Comparison of ENCODE assay signal across 19 cellular contexts in the genomic region with DNA sequence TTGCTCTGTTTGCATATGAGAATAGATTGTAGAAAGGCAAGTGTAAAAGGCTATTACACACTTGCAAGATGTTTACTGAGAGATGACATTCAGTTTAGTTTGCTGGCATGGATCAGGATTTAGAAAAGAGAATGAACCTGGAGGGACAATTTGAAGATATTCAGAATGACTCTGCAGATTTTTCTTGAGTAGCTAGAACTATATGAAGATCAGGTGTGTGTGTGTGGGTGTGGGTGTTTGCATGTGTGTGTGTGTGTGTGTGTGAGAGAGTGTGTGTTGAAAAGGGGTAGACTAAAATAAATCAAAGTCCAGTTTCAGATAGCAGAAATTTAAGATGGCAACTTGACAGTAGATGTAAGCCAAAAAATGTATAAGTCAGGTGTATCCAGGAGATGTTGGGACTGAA.
"Had no signal": no experiment of that assay in that cellular context is flagged by ENCODE, and none has a peak within 500 bp of the region (broad histone marks: within the 10 kb centered on the region; RNA-seq: fewer than 3 reads in every experiment).

No MANE protein-coding gene starts in this region.

- H3K27ac Mint-ChIP-seq: effector memory CD8-positive, alpha-beta T cell; memory B cell; naive thymus-derived CD4-positive, alpha-beta T cell; nephron; neural progenitor cell; progenitor cell of endocrine pancreas; stimulated activated naive B cell treated with anti-CD40 and anti-IgM and Interleukin-4, amounts not matched to agents 10 μg/mL and 1 μg/mL and 100 μg/mL, for 72 hours; stimulated activated naive CD8-positive, alpha-beta T cell treated with anti-CD3 and anti-CD28 coated beads, Interleukin-15, amount 100 ng/mL, for 72 hours had no signal

- H3K4me3 ChIP-seq: gastrocnemius medialis, lung, neural progenitor cell, right lobe of liver, suprapubic skin had no signal

- DNase-seq: cortex of kidney; effector memory CD8-positive, alpha-beta T cell; gastrocnemius medialis; head of caudate nucleus; naive thymus-derived CD4-positive, alpha-beta T cell; right lobe of liver; small intestine; stimulated activated CD4-positive, alpha-beta T cell treated with anti-CD3 and anti-CD28 coated beads, Interleukin-15, amount 100 ng/mL, for 24 hours; stimulated activated CD4-positive, alpha-beta T cell treated with anti-CD3 and anti-CD28 coated beads, Interleukin-2, amount 100 ng/mL, for 48 hours; stimulated activated naive B cell treated with anti-CD40 and anti-IgM and Interleukin-4, amounts not matched to agents 10 μg/mL and 1 μg/mL and 100 μg/mL, for 72 hours; stimulated activated naive CD8-positive, alpha-beta T cell treated with anti-CD3 and anti-CD28 coated beads, Interleukin-15, amount 100 ng/mL, for 72 hours; trophoblast cell had no signal

- H3K9me3 Mint-ChIP-seq: effector memory CD8-positive, alpha-beta T cell; memory B cell; naive thymus-derived CD4-positive, alpha-beta T cell; nephron; neural progenitor cell; stimulated activated naive B cell treated with anti-CD40 and anti-IgM and Interleukin-4, amounts not matched to agents 10 μg/mL and 1 μg/mL and 100 μg/mL, for 72 hours; stimulated activated naive CD8-positive, alpha-beta T cell treated with anti-CD3 and anti-CD28 coated beads, Interleukin-15, amount 100 ng/mL, for 72 hours had no signal

- FAIRE-seq: keratinocyte had no signal

- H3K4me1 Mint-ChIP-seq: memory B cell; naive thymus-derived CD4-positive, alpha-beta T cell; stimulated activated naive CD8-positive, alpha-beta T cell treated with anti-CD3 and anti-CD28 coated beads, Interleukin-15, amount 100 ng/mL, for 72 hours had no signal

- H3K36me3 Mint-ChIP-seq: memory B cell; naive thymus-derived CD4-positive, alpha-beta T cell; neural progenitor cell; stimulated activated naive B cell treated with anti-CD40 and anti-IgM and Interleukin-4, amounts not matched to agents 10 μg/mL and 1 μg/mL and 100 μg/mL, for 72 hours had no signal

- H3K4me3 Mint-ChIP-seq: effector memory CD8-positive, alpha-beta T cell; memory B cell; naive thymus-derived CD4-positive, alpha-beta T cell; nephron; neural progenitor cell; stimulated activated naive B cell treated with anti-CD40 and anti-IgM and Interleukin-4, amounts not matched to agents 10 μg/mL and 1 μg/mL and 100 μg/mL, for 72 hours; stimulated activated naive CD8-positive, alpha-beta T cell treated with anti-CD3 and anti-CD28 coated beads, Interleukin-15, amount 100 ng/mL, for 72 hours had no signal
